Comparison of ENCODE assay signal across 20 cellular contexts in the genomic region with DNA sequence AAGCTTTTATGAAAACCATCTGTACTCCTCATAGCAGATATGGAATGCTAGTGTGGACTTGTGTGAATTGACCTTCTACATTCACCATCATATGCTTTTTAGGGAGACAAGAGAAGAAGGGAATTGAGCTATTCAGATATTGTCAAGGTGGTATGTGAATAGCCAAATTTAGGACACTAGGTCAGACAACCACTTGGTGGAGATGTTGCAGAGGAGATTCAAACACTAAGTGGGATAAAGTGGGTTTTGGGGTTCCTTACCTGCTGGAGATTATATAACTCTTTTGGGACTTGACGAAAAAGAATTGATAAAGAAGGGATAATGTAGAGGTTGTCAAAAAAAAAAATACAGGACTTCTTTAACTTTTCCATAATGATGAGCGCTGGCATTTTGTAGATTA.
A peak's percentile ranks its signal among the peaks of the same experiment; 100 is the strongest.
DNase-seq lines count a peak whose midpoint lies in the region; ATAC-seq and TF ChIP-seq lines count a peak whose summit lies in the region.
"Had no signal": no experiment of that assay in that cellular context is flagged by ENCODE, and none has a peak within 500 bp of the region (broad histone marks: within the 10 kb centered on the region; RNA-seq: fewer than 3 reads in every experiment).

No MANE protein-coding gene starts in this region.

- no peak overlapping the region for H2BK120ac ChIP-seq in H9 (ENCODE audit: low read depth, low read length, poor library complexity, severe bottlenecking)

- DNase-seq in H9: no peak
- no peak for DNase-seq in PC-3
- DNase-seq in foreskin keratinocyte: no peak
- no peak for DNase-seq in KG1 (lab: John Stamatoyannopoulos, UW)
- no peak for DNase-seq in GM23248
- DNase-seq: DMS79, HCEC 1CT, KBM-7, NCI-H1105, NCI-H146, NCI-H2029 treated with DMSO at 0.1 percent for 48 hours, NCI-H748 treated with DMSO at 0.1 percent for 48 hours, SHP77 had no signal

- no peak overlapping the region for H2AK5ac ChIP-seq in H9 (ENCODE audit: insufficient read length, low read length)

- no peak for ATAC-seq in PC-3
- ATAC-seq in foreskin keratinocyte: no peak
- ATAC-seq in GM21717 (IDR thresholded peaks at IDR 0.05; ENCODE audit: unreplicated experiment): no peak
- ATAC-seq: A549, HepG2 had no signal

- no peaks in the 10 kb centered on the region for H3K9me2 ChIP-seq in PC-3 (replicated peaks; ENCODE audit: low read length)
- no peaks in the 10 kb centered on the region for H3K9me2 ChIP-seq in GM23248 (ENCODE audit: insufficient read depth)

- no CpG with 5 or more reads among the region's 2 CpGs for WGBS in H9 (ENCODE audit: extremely low coverage, insufficient read length, low lambda C conversion rate)
- WGBS in GM23248 (ENCODE audit: low coverage in 1 of 2, low lambda C conversion rate in 2 of 2, missing lambda C conversion rate in 2 of 2), 2 experiments: 67 to 69% methylated on average over 2 of the region's 2 CpGs

- H2AFZ ChIP-seq in H9 (ENCODE audit: low read length) (no peak overlapping the region), PC-3 (ENCODE audit: low read length) (no peak overlapping the region), GM23248 (no peak overlapping the region)

- H3K4me2 ChIP-seq in H9 (ENCODE audit: insufficient read depth, insufficient read length, low read length): no peak overlapping the region
- H3K4me2 ChIP-seq in PC-3 (ENCODE audit: low read length): no peak overlapping the region
- H3K4me2 ChIP-seq in GM23248 (ENCODE audit: unreplicated experiment): no peak overlapping the region
- H3K4me2 ChIP-seq: A549 had no signal

- H3K23ac ChIP-seq in H9 (ENCODE audit: insufficient read length, low read depth, low read length): no peak overlapping the region

- intact Hi-C loops in PC-3 (cut with micrococcal nuclease): no loop called here

- no peaks in the 10 kb centered on the region for H3K23me2 ChIP-seq in H9 (ENCODE audit: insufficient read length, low read depth, low read length, poor library complexity, severe bottlenecking)

- H3K27me3 Mint-ChIP-seq in H9 (ENCODE audit: low read depth): no peaks in the 10 kb centered on the region; the same call in 1 of the 2 replicates
- H3K27me3 Mint-ChIP-seq: B cell had no signal

- no peak overlapping the region for H3K4ac ChIP-seq in H9 (ENCODE audit: low read depth, low read length)

- H2BK12ac ChIP-seq in H9 (ENCODE audit: insufficient read length, low read depth, low read length): no peak overlapping the region

- no peaks in the 10 kb centered on the region for H3K27me3 ChIP-seq in H9 (ENCODE audit: insufficient read depth, low read length)
- no peaks in the 10 kb centered on the region; the same call in 1 of the 2 replicates for H3K27me3 ChIP-seq in PC-3 (ENCODE audit: low read length)
- H3K27me3 ChIP-seq in foreskin keratinocyte: no peaks in the 10 kb centered on the region
- no peaks in the 10 kb centered on the region; the same call in 1 of the 2 replicates for H3K27me3 ChIP-seq in GM23248 (replicated peaks; ENCODE audit: insufficient read depth)

- H3K79me2 ChIP-seq in H9 (ENCODE audit: insufficient read depth, low read length): no peaks in the 10 kb centered on the region
- H3K79me2 ChIP-seq in PC-3 (ENCODE audit: low read length): no peaks in the 10 kb centered on the region
- no peaks in the 10 kb centered on the region for H3K79me2 ChIP-seq in GM23248 (ENCODE audit: insufficient read depth)

- H3K4me3 ChIP-seq in PC-3 (ENCODE audit: low read length) (no peak overlapping the region), GM23248 (no peak overlapping the region)
- H3K4me3 ChIP-seq: A549, SK-N-MC had no signal

- no TSS peak for BruUV-seq in PC-3 (replicated peaks; lab: Mats Ljungman, UMichigan)

- H3K9me3 ChIP-seq in H9 (ENCODE audit: control insufficient read depth, low read depth, low read length) (no peaks in the 10 kb centered on the region), PC-3 (ENCODE audit: low read length) (no peaks in the 10 kb centered on the region), GM23248 (ENCODE audit: low read depth) (no peaks in the 10 kb centered on the region)
- H3K9me3 ChIP-seq: A549 had no signal

- H3K36me3 Mint-ChIP-seq in H9 (ENCODE audit: insufficient read depth in 1 of 3, low read depth in 3 of 3): no peaks in the 10 kb centered on the region

- H3K27ac ChIP-seq in C4-2B: no peak overlapping the region
- no peak overlapping the region for H3K27ac ChIP-seq in H9 (ENCODE audit: insufficient read length, low read depth, low read length)
- no peak overlapping the region for H3K27ac ChIP-seq in PC-3 (ENCODE audit: low read length)
- H3K27ac ChIP-seq in foreskin keratinocyte: peak overlapping the region; percentile 65
- H3K27ac ChIP-seq in GM23248: no peak overlapping the region
- H3K27ac ChIP-seq: A549, HL-60, SK-N-MC had no signal

- TF ChIP-seq CTCF in C4-2B (conservative IDR thresholded peaks at IDR 0.05) (peak; percentile 20), H9 (conservative IDR thresholded peaks at IDR 0.05) (peak; percentile 35; the same call in 2 of the 3 replicates), PC-3 (conservative IDR thresholded peaks at IDR 0.05; ENCODE audit: low read depth, low read length) (0 out of 2 replicates have a peak, but pooled peaks have one; percentile 27), foreskin keratinocyte (conservative IDR thresholded peaks at IDR 0.05) (peak; percentile 30)

- no peaks in the 10 kb centered on the region for H3K9me3 Mint-ChIP-seq in H9

- H3K36me3 ChIP-seq in PC-3 (ENCODE audit: low read depth, low read length) (no peaks in the 10 kb centered on the region), GM23248 (ENCODE audit: low read depth) (no peaks in the 10 kb centered on the region)

- H3K9ac ChIP-seq in H9 (ENCODE audit: extremely low read depth, insufficient read length, low read length) (no peak overlapping the region), PC-3 (ENCODE audit: low read length) (no peak overlapping the region), GM23248 (no peak overlapping the region)

- in situ Hi-C loops in GM23248 (cut with MboI): no loop called here

- H4K91ac ChIP-seq in H9 (ENCODE audit: insufficient read length, low read depth, low read length): no peak overlapping the region

- no peak overlapping the region for H3K27ac Mint-ChIP-seq in H9
- H3K27ac Mint-ChIP-seq: B cell had no signal

- POLR2A ChIA-PET in PC-3 (lab: Charles Lee; ENCODE audit: unreplicated experiment): no interaction called here

- H2BK5ac ChIP-seq in H9 (ENCODE audit: insufficient read length, low read length): no peak overlapping the region

- H3K79me1 ChIP-seq in H9 (ENCODE audit: insufficient read depth, low read depth, low read length, poor library complexity, severe bottlenecking): no peaks in the 10 kb centered on the region

- H4K20me1 ChIP-seq in H9 (ENCODE audit: control insufficient read depth, insufficient read depth, insufficient read length): no peaks in the 10 kb centered on the region
- no peaks in the 10 kb centered on the region for H4K20me1 ChIP-seq in PC-3 (ENCODE audit: low read length)
- H4K20me1 ChIP-seq in GM23248 (ENCODE audit: insufficient read depth): no peaks in the 10 kb centered on the region

- H3F3A ChIP-seq in PC-3 (ENCODE audit: low read length, unreplicated experiment) (no peaks in the 10 kb centered on the region), GM23248 (ENCODE audit: insufficient read depth) (no peaks in the 10 kb centered on the region)

- H3K14ac ChIP-seq in H9 (ENCODE audit: insufficient read depth, low read length): no peak overlapping the region

- no peak overlapping the region for H3K4me3 Mint-ChIP-seq in H9
- H3K4me3 Mint-ChIP-seq: B cell had no signal

- no peak overlapping the region for H3K18ac ChIP-seq in H9 (ENCODE audit: insufficient read length, low read depth, low read length)

- H2BK20ac ChIP-seq in H9 (ENCODE audit: low read depth, low read length, poor library complexity, severe bottlenecking): no peak overlapping the region

- H3K4me1 ChIP-seq in H9 (ENCODE audit: insufficient read depth, low read length): no peaks in the 10 kb centered on the region
- peaks cover 6% of the 10 kb centered on the region for H3K4me1 ChIP-seq in PC-3 (ENCODE audit: insufficient read depth, low read length)
- peaks cover 21% of the 10 kb centered on the region for H3K4me1 ChIP-seq in foreskin keratinocyte
- no peaks in the 10 kb centered on the region for H3K4me1 ChIP-seq in GM23248 (ENCODE audit: insufficient read depth)
- H3K4me1 ChIP-seq: A549 had no signal

- CTCF ChIA-PET in PC-3 (lab: Charles Lee): no interaction called here

- no peak overlapping the region for H4K5ac ChIP-seq in H9 (ENCODE audit: insufficient read length, low read depth, low read length)

- H3T11ph ChIP-seq in H9 (ENCODE audit: low read length): no peak overlapping the region

- H4K8ac ChIP-seq in H9 (replicated peaks; ENCODE audit: insufficient read length, low read depth, low read length): no peak overlapping the region

- H3K56ac ChIP-seq in H9 (ENCODE audit: insufficient read length, low read depth, low read length): no peak overlapping the region

- no peaks in the 10 kb centered on the region for H3K4me1 Mint-ChIP-seq in H9
- H3K4me1 Mint-ChIP-seq: B cell had no signal

- no peak overlapping the region for H2BK15ac ChIP-seq in H9 (ENCODE audit: low read depth, low read length)
